8 cellular contexts compared by ENCODE assay signal in the genomic region with DNA sequence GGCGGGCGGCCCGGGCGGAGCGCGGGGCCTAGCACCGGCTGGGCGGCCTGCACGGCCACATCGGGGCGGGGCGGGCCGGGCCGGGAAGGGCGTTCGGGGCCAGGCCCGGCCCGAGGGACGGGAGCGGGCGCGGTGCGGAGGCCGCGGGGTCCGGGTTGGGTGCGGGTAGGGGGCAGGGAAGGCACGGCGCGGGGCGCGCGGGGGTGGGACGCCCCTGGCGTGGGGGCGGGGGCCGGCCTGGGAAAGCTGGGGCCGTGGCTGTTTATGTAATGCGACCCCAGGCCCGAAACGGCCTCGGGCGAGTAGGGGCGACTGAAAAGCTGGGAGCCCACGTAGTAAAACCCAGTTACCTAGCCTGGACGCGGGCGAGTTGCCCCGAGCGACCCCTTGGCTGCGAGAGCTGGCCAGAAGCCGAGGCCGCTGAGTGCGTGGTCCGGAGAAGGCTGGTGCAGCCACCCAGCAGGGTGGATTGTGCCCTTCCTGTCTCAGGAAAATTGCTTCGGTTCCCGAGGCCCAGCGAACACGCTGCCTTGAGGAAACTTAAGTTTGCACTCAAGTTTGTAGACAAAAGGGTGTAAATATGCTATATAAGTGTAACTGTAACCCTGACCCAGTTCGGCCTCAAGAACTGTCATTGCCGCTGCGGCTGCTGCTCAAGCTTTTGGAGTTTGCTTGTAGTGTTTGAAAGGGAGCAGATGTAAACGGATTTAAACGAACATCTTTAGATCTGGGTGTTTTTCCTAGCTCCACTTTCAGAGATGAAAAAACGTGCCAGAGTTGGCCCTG. TPM values are rescaled to one million over a fixed set of nuclear protein-coding genes. Genes with fewer than 3 reads are reported as not detected.
DNase-seq lines count a peak whose midpoint lies in the region; ATAC-seq and TF ChIP-seq lines count a peak whose summit lies in the region.

No MANE protein-coding gene starts in this region.

- peaks cover 17% of the 10 kb centered on the region for H3K36me3 Mint-ChIP-seq in MCF 10A (ENCODE audit: insufficient read depth, unreplicated experiment)

- no peak for TF ChIP-seq CTCF in MCF 10A (IDR thresholded peaks at IDR 0.05; ENCODE audit: unreplicated experiment)

- peak overlapping the region; percentile 75 to 93 (median 87) for H3K4me3 ChIP-seq in skin epidermis

- no peaks in the 10 kb centered on the region for H3K9me3 Mint-ChIP-seq in MCF 10A (ENCODE audit: unreplicated experiment)

- DNase-seq in Ammon's horn (ENCODE audit: low spot score): peak; percentile 33
- peak; percentile 40 for DNase-seq in MCF 10A (ENCODE audit: unreplicated experiment)
- peak; percentile 29 for DNase-seq in iris pigment epithelial cell (ENCODE audit: low read depth)
- no peak for DNase-seq in 8988T

- no peaks in the 10 kb centered on the region for H3K27me3 Mint-ChIP-seq in MCF 10A (ENCODE audit: insufficient read depth, unreplicated experiment)

- H3K4me1 Mint-ChIP-seq in MCF 10A (ENCODE audit: insufficient read depth, unreplicated experiment): peaks cover 37% of the 10 kb centered on the region

- H3K27ac ChIP-seq in skin epidermis: peak overlapping the region; percentile 72 to 99 (median 95)

- H3K27ac Mint-ChIP-seq in MCF 10A (ENCODE audit: low read depth, unreplicated experiment): peak overlapping the region; percentile 36

- H3K4me3 Mint-ChIP-seq in MCF 10A (ENCODE audit: unreplicated experiment): peak overlapping the region; percentile 81

- CTCF ChIA-PET in MCF 10A (lab: Yijun Ruan, JAX): interaction anchor here (0.6 to 3.2 kb wide), 20 partner anchors 8 to 1831 kb away, joined by 3 to 16 read pairs (median 4); a partner anchor contains a TSS

- ATAC-seq in GM18909 (IDR thresholded peaks at IDR 0.05; ENCODE audit: poor library complexity, unreplicated experiment) (peak; percentile 48), HG03103 (IDR thresholded peaks at IDR 0.05; ENCODE audit: low read depth, unreplicated experiment) (peak; percentile 29), SK-N-SH treated with all-trans-retinoic acid at 6 μM for 48 hours (peak; percentile 34)

- BruUV-seq in MCF 10A (replicated peaks; lab: Mats Ljungman, UMichigan): no TSS peak

- POLR2A ChIA-PET in MCF 10A (lab: Yijun Ruan, JAX): interaction anchor here (0.6 to 3.7 kb wide), 26 partner anchors 7 to 814 kb away, joined by 3 to 31 read pairs (median 5); a partner anchor contains a TSS

- intact Hi-C loops in MCF 10A (cut with micrococcal nuclease): loop anchor here (10.0 kb wide), 1 partner anchor 61 kb away; no protein-coding TSS in a partner anchor

TF ChIP-seq in SK-N-SH treated with all-trans-retinoic acid at 6 μM for 48 hours, 23 proteins besides CTCF, POLR2A, EP300 and RAD21:
- TF ChIP-seq ZNF565 (CRISPR knock-in tag; conservative IDR thresholded peaks at IDR 0.05; ENCODE audit: low read depth): no peak
- no peak for TF ChIP-seq ZFP3 (CRISPR knock-in tag; IDR thresholded peaks at IDR 0.05)
- TF ChIP-seq, protein P1, sequence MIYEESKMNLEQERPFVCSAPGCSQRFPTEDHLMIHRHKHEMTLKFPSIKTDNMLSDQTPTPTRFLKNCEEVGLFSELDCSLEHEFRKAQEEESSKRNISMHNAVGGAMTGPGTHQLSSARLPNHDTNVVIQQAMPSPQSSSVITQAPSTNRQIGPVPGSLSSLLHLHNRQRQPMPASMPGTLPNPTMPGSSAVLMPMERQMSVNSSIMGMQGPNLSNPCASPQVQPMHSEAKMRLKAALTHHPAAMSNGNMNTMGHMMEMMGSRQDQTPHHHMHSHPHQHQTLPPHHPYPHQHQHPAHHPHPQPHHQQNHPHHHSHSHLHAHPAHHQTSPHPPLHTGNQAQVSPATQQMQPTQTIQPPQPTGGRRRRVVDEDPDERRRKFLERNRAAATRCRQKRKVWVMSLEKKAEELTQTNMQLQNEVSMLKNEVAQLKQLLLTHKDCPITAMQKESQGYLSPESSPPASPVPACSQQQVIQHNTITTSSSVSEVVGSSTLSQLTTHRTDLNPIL (CRISPR knock-in tag; IDR thresholded peaks at IDR 0.05; ENCODE audit: low read depth): no peak
- TF ChIP-seq TCF4 (CRISPR knock-in tag; IDR thresholded peaks at IDR 0.05; ENCODE audit: borderline replicate concordance): no peak
- TF ChIP-seq OSR1 (CRISPR knock-in tag; IDR thresholded peaks at IDR 0.05): no peak
- TF ChIP-seq, protein P2, sequence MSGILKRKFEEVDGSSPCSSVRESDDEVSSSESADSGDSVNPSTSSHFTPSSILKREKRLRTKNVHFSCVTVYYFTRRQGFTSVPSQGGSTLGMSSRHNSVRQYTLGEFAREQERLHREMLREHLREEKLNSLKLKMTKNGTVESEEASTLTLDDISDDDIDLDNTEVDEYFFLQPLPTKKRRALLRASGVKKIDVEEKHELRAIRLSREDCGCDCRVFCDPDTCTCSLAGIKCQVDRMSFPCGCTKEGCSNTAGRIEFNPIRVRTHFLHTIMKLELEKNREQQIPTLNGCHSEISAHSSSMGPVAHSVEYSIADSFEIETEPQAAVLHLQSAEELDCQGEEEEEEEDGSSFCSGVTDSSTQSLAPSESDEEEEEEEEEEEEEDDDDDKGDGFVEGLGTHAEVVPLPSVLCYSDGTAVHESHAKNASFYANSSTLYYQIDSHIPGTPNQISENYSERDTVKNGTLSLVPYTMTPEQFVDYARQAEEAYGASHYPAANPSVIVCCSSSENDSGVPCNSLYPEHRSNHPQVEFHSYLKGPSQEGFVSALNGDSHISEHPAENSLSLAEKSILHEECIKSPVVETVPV (CRISPR knock-in tag; IDR thresholded peaks at IDR 0.05): no peak
- TF ChIP-seq, protein P3, sequence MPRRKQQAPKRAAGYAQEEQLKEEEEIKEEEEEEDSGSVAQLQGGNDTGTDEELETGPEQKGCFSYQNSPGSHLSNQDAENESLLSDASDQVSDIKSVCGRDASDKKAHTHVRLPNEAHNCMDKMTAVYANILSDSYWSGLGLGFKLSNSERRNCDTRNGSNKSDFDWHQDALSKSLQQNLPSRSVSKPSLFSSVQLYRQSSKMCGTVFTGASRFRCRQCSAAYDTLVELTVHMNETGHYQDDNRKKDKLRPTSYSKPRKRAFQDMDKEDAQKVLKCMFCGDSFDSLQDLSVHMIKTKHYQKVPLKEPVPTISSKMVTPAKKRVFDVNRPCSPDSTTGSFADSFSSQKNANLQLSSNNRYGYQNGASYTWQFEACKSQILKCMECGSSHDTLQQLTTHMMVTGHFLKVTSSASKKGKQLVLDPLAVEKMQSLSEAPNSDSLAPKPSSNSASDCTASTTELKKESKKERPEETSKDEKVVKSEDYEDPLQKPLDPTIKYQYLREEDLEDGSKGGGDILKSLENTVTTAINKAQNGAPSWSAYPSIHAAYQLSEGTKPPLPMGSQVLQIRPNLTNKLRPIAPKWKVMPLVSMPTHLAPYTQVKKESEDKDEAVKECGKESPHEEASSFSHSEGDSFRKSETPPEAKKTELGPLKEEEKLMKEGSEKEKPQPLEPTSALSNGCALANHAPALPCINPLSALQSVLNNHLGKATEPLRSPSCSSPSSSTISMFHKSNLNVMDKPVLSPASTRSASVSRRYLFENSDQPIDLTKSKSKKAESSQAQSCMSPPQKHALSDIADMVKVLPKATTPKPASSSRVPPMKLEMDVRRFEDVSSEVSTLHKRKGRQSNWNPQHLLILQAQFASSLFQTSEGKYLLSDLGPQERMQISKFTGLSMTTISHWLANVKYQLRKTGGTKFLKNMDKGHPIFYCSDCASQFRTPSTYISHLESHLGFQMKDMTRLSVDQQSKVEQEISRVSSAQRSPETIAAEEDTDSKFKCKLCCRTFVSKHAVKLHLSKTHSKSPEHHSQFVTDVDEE (CRISPR knock-in tag; IDR thresholded peaks at IDR 0.05): no peak
- TF ChIP-seq ZNF70 (CRISPR knock-in tag; IDR thresholded peaks at IDR 0.05): no peak
- TF ChIP-seq, protein P4, sequence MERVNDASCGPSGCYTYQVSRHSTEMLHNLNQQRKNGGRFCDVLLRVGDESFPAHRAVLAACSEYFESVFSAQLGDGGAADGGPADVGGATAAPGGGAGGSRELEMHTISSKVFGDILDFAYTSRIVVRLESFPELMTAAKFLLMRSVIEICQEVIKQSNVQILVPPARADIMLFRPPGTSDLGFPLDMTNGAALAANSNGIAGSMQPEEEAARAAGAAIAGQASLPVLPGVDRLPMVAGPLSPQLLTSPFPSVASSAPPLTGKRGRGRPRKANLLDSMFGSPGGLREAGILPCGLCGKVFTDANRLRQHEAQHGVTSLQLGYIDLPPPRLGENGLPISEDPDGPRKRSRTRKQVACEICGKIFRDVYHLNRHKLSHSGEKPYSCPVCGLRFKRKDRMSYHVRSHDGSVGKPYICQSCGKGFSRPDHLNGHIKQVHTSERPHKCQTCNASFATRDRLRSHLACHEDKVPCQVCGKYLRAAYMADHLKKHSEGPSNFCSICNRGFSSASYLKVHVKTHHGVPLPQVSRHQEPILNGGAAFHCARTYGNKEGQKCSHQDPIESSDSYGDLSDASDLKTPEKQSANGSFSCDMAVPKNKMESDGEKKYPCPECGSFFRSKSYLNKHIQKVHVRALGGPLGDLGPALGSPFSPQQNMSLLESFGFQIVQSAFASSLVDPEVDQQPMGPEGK (CRISPR knock-in tag; IDR thresholded peaks at IDR 0.05; ENCODE audit: borderline replicate concordance): no peak
- no peak for TF ChIP-seq CSDC2 (CRISPR knock-in tag; IDR thresholded peaks at IDR 0.05)
- no peak for TF ChIP-seq ESRRG (CRISPR knock-in tag; IDR thresholded peaks at IDR 0.05)
- no peak for TF ChIP-seq ZFP30 (CRISPR knock-in tag; IDR thresholded peaks at IDR 0.05)
- TF ChIP-seq GLIS3 (CRISPR knock-in tag; IDR thresholded peaks at IDR 0.05): no peak

RNA-seq across cellular contexts. Expression of a gene that starts 0.6 kb away (rescaled TPM):
- 33.9 and 35.0 TPM in 2 replicates for total RNA-seq in MCF 10A (2022)
